8 cellular contexts compared by ENCODE assay signal in genomic region chr2:215831296-215831913, GRCh38.
DNase-seq lines count a peak whose midpoint lies in the region; ATAC-seq and TF ChIP-seq lines count a peak whose summit lies in the region.

No MANE protein-coding gene starts in this region.

- peak overlapping the region; percentile 73 for H3K27ac Mint-ChIP-seq in activated CD8-positive, alpha-beta T cell treated with anti-CD3 and anti-CD28 coated beads, Interleukin-2, amount 10 ng/mL, durations not matched to agents 7 days and 5 days

- no TSS peak for BruUV-seq in mammary epithelial cell (replicated peaks; lab: Mats Ljungman, UMichigan)

- H3F3A ChIP-seq in GM23248 (ENCODE audit: insufficient read depth), result peaks cover 54% of the 10 kb centered on the region

- intact Hi-C loops in mammary epithelial cell (cut with micrococcal nuclease), result loop anchor here (5.0 to 10.0 kb wide), 2 partner anchors 71 to 227 kb away; no protein-coding TSS in a partner anchor

- H2AFZ ChIP-seq in GM23248 (peak overlapping the region; percentile 83), mammary epithelial cell (ENCODE audit: low read depth, low read length) (no peak overlapping the region)

- peaks cover 0 to 63% (median 7%) of the 10 kb centered on the region in 10 experiments; a peak in 11 of 20 replicates for H3K4me1 ChIP-seq in BLaER1 treated with 17β-estradiol and CSF1 and Interleukin-3, amounts not matched to agents 10 nM and 100 nM
- H3K4me1 ChIP-seq in GM23248 (ENCODE audit: insufficient read depth) (peaks cover 64% of the 10 kb centered on the region), liver (ENCODE audit: control insufficient read depth in 4 of 4, insufficient read depth in 4 of 4, low read length in 3 of 4) (peaks cover 4 to 43% (median 40%) of the 10 kb centered on the region in 4 donors), mammary epithelial cell (ENCODE audit: insufficient read depth, low read length) (peaks cover 25% of the 10 kb centered on the region)

- DNase-seq in GM23248 (peak; percentile 64), NCI-H345 (lab: John Stamatoyannopoulos, UW) (no peak), mammary epithelial cell (no peak), NCI-H524 (lab: John Stamatoyannopoulos, UW) (no peak)
- no peak for DNase-seq in activated CD8-positive, alpha-beta T cell treated with anti-CD3 and anti-CD28 coated beads, Interleukin-2, amount 10 ng/mL, durations not matched to agents 7 days and 5 days

- no peaks in the 10 kb centered on the region; the same call in 1 of the 2 replicates for H3K79me2 ChIP-seq in GM23248 (ENCODE audit: insufficient read depth)
- no peaks in the 10 kb centered on the region for H3K79me2 ChIP-seq in mammary epithelial cell (ENCODE audit: insufficient read depth, low read length)

- peak overlapping the region in 6 of 11 experiments; percentile 18 to 74 (median 65); a peak in 10 of 22 replicates for H3K27ac ChIP-seq in BLaER1 treated with 17β-estradiol and CSF1 and Interleukin-3, amounts not matched to agents 10 nM and 100 nM
- H3K27ac ChIP-seq in GM23248 (peak overlapping the region; percentile 87), liver (ENCODE audit: low read depth in 1 of 2, low read length in 2 of 2) (peak overlapping the region; percentile 2 to 73), mammary epithelial cell (ENCODE audit: insufficient read depth, low read depth, low read length) (no peak overlapping the region)

- H3K9me3 Mint-ChIP-seq in activated CD8-positive, alpha-beta T cell treated with anti-CD3 and anti-CD28 coated beads, Interleukin-2, amount 10 ng/mL, durations not matched to agents 7 days and 5 days (ENCODE audit: insufficient read depth), result no peaks in the 10 kb centered on the region

- in situ Hi-C loops in GM23248 (cut with MboI), result no loop called here
- in situ Hi-C loops in mammary epithelial cell (cut with MboI; ENCODE audit: low sequenced_read_pairs in 2 of 2), result no loop called here

- H3K4me1 Mint-ChIP-seq in activated CD8-positive, alpha-beta T cell treated with anti-CD3 and anti-CD28 coated beads, Interleukin-2, amount 10 ng/mL, durations not matched to agents 7 days and 5 days (ENCODE audit: low read depth), result peaks cover 1% of the 10 kb centered on the region

- 38 to 41% methylated on average over 5 of the region's 5 CpGs for WGBS in GM23248 (ENCODE audit: low coverage in 1 of 2, low lambda C conversion rate in 2 of 2, missing lambda C conversion rate in 2 of 2), 2 experiments
- WGBS in liver, result 23% methylated on average over 5 of the region's 5 CpGs
- 96% methylated on average over 5 of the region's 5 CpGs for WGBS in mammary epithelial cell (ENCODE audit: low coverage, missing lambda C conversion rate)

- peaks cover 0 to 23% (median 0%) of the 10 kb centered on the region in 11 experiments; a peak in 3 of 22 replicates for H3K9me3 ChIP-seq in BLaER1 treated with 17β-estradiol and CSF1 and Interleukin-3, amounts not matched to agents 10 nM and 100 nM (replicated peaks in 1 of 11)
- no peaks in the 10 kb centered on the region for H3K9me3 ChIP-seq in GM23248 (ENCODE audit: low read depth)
- no peaks in the 10 kb centered on the region for H3K9me3 ChIP-seq in liver (ENCODE audit: control insufficient read depth in 4 of 4, low read length in 3 of 4)
- no peaks in the 10 kb centered on the region for H3K9me3 ChIP-seq in mammary epithelial cell (replicated peaks; ENCODE audit: insufficient read depth, low read length)

- POLR2A ChIA-PET in activated CD8-positive, alpha-beta T cell treated with anti-CD3 and anti-CD28 coated beads, Interleukin-2, amount 10 ng/mL, durations not matched to agents 7 days and 5 days (lab: Charles Lee), result no interaction called here

- dilution Hi-C loops in mammary epithelial cell (cut with HindIII; ENCODE audit: low sequenced_read_pairs), result loop anchor here (5.0 kb wide), 1 partner anchor 66 kb away; no protein-coding TSS in a partner anchor

- peak overlapping the region in 7 of 11 experiments; percentile 10 to 78 (median 68); a peak in 11 of 22 replicates for H3K4me2 ChIP-seq in BLaER1 treated with 17β-estradiol and CSF1 and Interleukin-3, amounts not matched to agents 10 nM and 100 nM
- H3K4me2 ChIP-seq in GM23248 (ENCODE audit: unreplicated experiment) (peak overlapping the region; percentile 55), mammary epithelial cell (ENCODE audit: insufficient read depth, low read depth, low read length) (no peak overlapping the region)

- no peak overlapping the region; a peak in 1 of 20 replicates for H3K4me3 ChIP-seq in BLaER1 treated with 17β-estradiol and CSF1 and Interleukin-3, amounts not matched to agents 10 nM and 100 nM
- H3K4me3 ChIP-seq in GM23248, result peak overlapping the region; percentile 50
- peak overlapping the region in 1 of 3 donors; percentile 38 for H3K4me3 ChIP-seq in liver (ENCODE audit: low read depth in 1 of 3, low read length in 3 of 3)
- no peak overlapping the region for H3K4me3 ChIP-seq in mammary epithelial cell (replicated peaks in 1 of 3; ENCODE audit: insufficient read depth in 1 of 3, low read depth in 2 of 3, low read length in 3 of 3)

- ATAC-seq in activated CD8-positive, alpha-beta T cell treated with anti-CD3 and anti-CD28 coated beads, Interleukin-2, amount 10 ng/mL, durations not matched to agents 7 days and 5 days, result no peak
- ATAC-seq in HG03045 (IDR thresholded peaks at IDR 0.05; ENCODE audit: unreplicated experiment), result no peak

- TF ChIP-seq CTCF in liver (IDR thresholded peaks at IDR 0.05; ENCODE audit: low read depth, low read length, missing input control) (no peak), mammary epithelial cell (conservative IDR thresholded peaks at IDR 0.05 in 1 of 2, IDR thresholded peaks at IDR 0.05 in 1 of 2; ENCODE audit: extremely low read depth in 1 of 2, insufficient read depth in 1 of 2, low read depth in 1 of 2, low read length in 2 of 2) (no peak)

- no peak overlapping the region for H3K4me3 Mint-ChIP-seq in activated CD8-positive, alpha-beta T cell treated with anti-CD3 and anti-CD28 coated beads, Interleukin-2, amount 10 ng/mL, durations not matched to agents 7 days and 5 days

- no peaks in the 10 kb centered on the region for H3K9me2 ChIP-seq in GM23248 (ENCODE audit: insufficient read depth)

- no peaks in the 10 kb centered on the region for H3K27me3 ChIP-seq in BLaER1 treated with 17β-estradiol and CSF1 and Interleukin-3, amounts not matched to agents 10 nM and 100 nM
- H3K27me3 ChIP-seq in GM23248 (replicated peaks; ENCODE audit: insufficient read depth), result no peaks in the 10 kb centered on the region
- no peaks in the 10 kb centered on the region for H3K27me3 ChIP-seq in liver (ENCODE audit: control insufficient read depth in 4 of 4, insufficient read depth in 4 of 4, low read length in 3 of 4)
- no peaks in the 10 kb centered on the region for H3K27me3 ChIP-seq in mammary epithelial cell (ENCODE audit: insufficient read depth, low read length)

- H3K36me3 Mint-ChIP-seq in activated CD8-positive, alpha-beta T cell treated with anti-CD3 and anti-CD28 coated beads, Interleukin-2, amount 10 ng/mL, durations not matched to agents 7 days and 5 days (ENCODE audit: low read depth), result no peaks in the 10 kb centered on the region

- H3K36me3 ChIP-seq in BLaER1 treated with 17β-estradiol and CSF1 and Interleukin-3, amounts not matched to agents 10 nM and 100 nM, result no peaks in the 10 kb centered on the region
- no peaks in the 10 kb centered on the region for H3K36me3 ChIP-seq in GM23248 (ENCODE audit: low read depth)
- no peaks in the 10 kb centered on the region for H3K36me3 ChIP-seq in liver (ENCODE audit: control insufficient read depth in 4 of 4, insufficient read depth in 3 of 4, low read depth in 1 of 4, low read length in 3 of 4)
- no peaks in the 10 kb centered on the region for H3K36me3 ChIP-seq in mammary epithelial cell (ENCODE audit: insufficient read depth, low read length)

- CTCF ChIA-PET in activated CD8-positive, alpha-beta T cell treated with anti-CD3 and anti-CD28 coated beads, Interleukin-2, amount 10 ng/mL, durations not matched to agents 7 days and 5 days (lab: Charles Lee), result no interaction called here
- CTCF ChIA-PET in mammary epithelial cell (lab: Charles Lee; ENCODE audit: low non-redundant PET), result no interaction called here

- peak overlapping the region in 3 of 11 experiments; percentile 48 to 66 (median 58); a peak in 6 of 22 replicates for H3K9ac ChIP-seq in BLaER1 treated with 17β-estradiol and CSF1 and Interleukin-3, amounts not matched to agents 10 nM and 100 nM
- H3K9ac ChIP-seq in GM23248, result peak overlapping the region; percentile 76
- no peak overlapping the region for H3K9ac ChIP-seq in liver (ENCODE audit: low read depth in 1 of 2, low read length in 2 of 2)
- H3K9ac ChIP-seq in mammary epithelial cell (ENCODE audit: insufficient read depth, low read length), result no peak overlapping the region

- no peaks in the 10 kb centered on the region for H4K20me1 ChIP-seq in BLaER1 treated with 17β-estradiol and CSF1 and Interleukin-3, amounts not matched to agents 10 nM and 100 nM
- no peaks in the 10 kb centered on the region for H4K20me1 ChIP-seq in GM23248 (ENCODE audit: insufficient read depth)
- H4K20me1 ChIP-seq in mammary epithelial cell (ENCODE audit: insufficient read depth, low read length), result no peaks in the 10 kb centered on the region

- peaks cover under 1% of the 10 kb centered on the region for H3K27me3 Mint-ChIP-seq in activated CD8-positive, alpha-beta T cell treated with anti-CD3 and anti-CD28 coated beads, Interleukin-2, amount 10 ng/mL, durations not matched to agents 7 days and 5 days (ENCODE audit: low read depth)

- no peak for TF ChIP-seq RAD21 in liver (IDR thresholded peaks at IDR 0.05)

TF ChIP-seq in liver, 16 proteins besides CTCF, POLR2A, EP300 and RAD21:
- TF ChIP-seq MAX (IDR thresholded peaks at IDR 0.05) (no peak), HNF4G (IDR thresholded peaks at IDR 0.05) (no peak), JUND (IDR thresholded peaks at IDR 0.05) (no peak), HNF4A (conservative IDR thresholded peaks at IDR 0.05) (peak in 1 of 2 donors; percentile 38)
